Comparison of ENCODE assay signal across 20 cellular contexts in the genomic region with DNA sequence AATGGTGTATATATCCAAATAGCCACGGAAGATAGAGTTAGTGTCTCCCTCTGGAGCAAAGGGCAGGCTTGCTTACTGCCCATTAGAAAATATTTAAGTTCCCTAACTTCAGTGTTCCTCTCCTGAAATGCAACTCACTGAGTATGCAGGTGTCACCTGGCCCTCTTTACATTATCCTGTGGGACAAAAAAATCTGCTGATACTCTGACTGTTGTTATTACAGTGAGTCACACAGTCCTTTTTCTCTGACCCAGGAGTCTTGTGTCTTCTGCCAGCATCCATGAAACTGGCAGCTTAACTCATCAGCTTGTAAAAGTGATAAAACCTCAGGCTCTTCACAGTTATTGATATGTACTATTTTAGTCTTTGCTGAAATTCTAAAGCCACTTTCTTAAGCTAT. TPM values are rescaled to one million over a fixed set of nuclear protein-coding genes. Genes with fewer than 3 reads are reported as not detected.
DNase-seq lines count a peak whose midpoint lies in the region; ATAC-seq, FAIRE-seq and TF ChIP-seq lines count a peak whose summit lies in the region.
"Had no signal": no experiment of that assay in that cellular context is flagged by ENCODE, and none has a peak within 500 bp of the region (broad histone marks: within the 10 kb centered on the region; RNA-seq: fewer than 3 reads in every experiment).

No MANE protein-coding gene starts in this region.

- CTCF ChIA-PET in HEK293 (lab: Yijun Ruan, JAX) = interaction anchor here (4.7 kb wide), 1 partner anchor 52 kb away, joined by 27 read pairs; no protein-coding TSS in a partner anchor

- ATAC-seq in foreskin keratinocyte (peak; percentile 44), HG03460 (IDR thresholded peaks at IDR 0.05; ENCODE audit: unreplicated experiment) (no peak), left ventricle myocardium superior (no peak)
- ATAC-seq: CD8-positive, alpha-beta T cell; GM12878; K562 had no signal

- H3K4me1 ChIP-seq in HEK293 (ENCODE audit: control insufficient read depth, insufficient read depth, low read length) (0 out of 2 replicates have a peak, but pooled peaks cover 3% of the 10 kb centered on the region), foreskin keratinocyte (no peaks in the 10 kb centered on the region)
- H3K4me1 ChIP-seq: BLaER1 treated with 17β-estradiol and CSF1 and Interleukin-3, amounts not matched to agents 10 nM and 100 nM had no signal

- H3K4me3 ChIP-seq in HEK293 (ENCODE audit: low read depth, low read length) (no peak overlapping the region), bronchial epithelial cell (ENCODE audit: low read depth, low read length) (no peak overlapping the region)
- H3K4me3 ChIP-seq: BLaER1 treated with 17β-estradiol and CSF1 and Interleukin-3, amounts not matched to agents 10 nM and 100 nM; GM12878; K562 had no signal

- intact Hi-C loops in left ventricle myocardium superior (cut with micrococcal nuclease) = no loop called here

- in situ Hi-C loops in Caki2 (cut with HindIII; ENCODE audit: low pct_unique_long_range_greater_than_20kb, low sequenced_read_pairs) = no loop called here

- H3K36me3 ChIP-seq in HEK293 (ENCODE audit: control insufficient read depth in 2 of 2, insufficient read depth in 1 of 2, low read length in 2 of 2) (no peaks in the 10 kb centered on the region), bronchial epithelial cell (ENCODE audit: control insufficient read depth, insufficient read depth, low read length) (no peaks in the 10 kb centered on the region)
- H3K36me3 ChIP-seq: BLaER1 treated with 17β-estradiol and CSF1 and Interleukin-3, amounts not matched to agents 10 nM and 100 nM had no signal

- no peak for FAIRE-seq in bronchial epithelial cell (lab: Jason Lieb, UNC)
- FAIRE-seq: D721Med, GM12878, GM19239, H1, HTR-8/SVneo, K562 had no signal

- H3K9me3 ChIP-seq in HEK293 (ENCODE audit: control insufficient read depth, insufficient read depth, low read depth, low read length) = no peaks in the 10 kb centered on the region; the same call in 1 of the 2 replicates

- H3K27ac ChIP-seq in HEK293 (ENCODE audit: extremely low read depth, low read depth, low read length) (no peak overlapping the region), foreskin keratinocyte (no peak overlapping the region)
- H3K27ac ChIP-seq: BLaER1 treated with 17β-estradiol and CSF1 and Interleukin-3, amounts not matched to agents 10 nM and 100 nM; HL-60 had no signal

- DNase-seq in Caki2 (ENCODE audit: low read depth) (peak; percentile 3), bronchial epithelial cell (ENCODE audit: low read depth) (peak; percentile 7), foreskin keratinocyte (no peak), left ventricle myocardium superior (no peak)
- no peak for DNase-seq in activated CD4-positive, alpha-beta T cell treated with anti-CD3 and anti-CD28 coated beads for 4 hours
- DNase-seq: CD8-positive, alpha-beta T cell; DMS79 treated with DMSO at 0.1 percent for 48 hours; EL; H9; IMR-90 had no signal

- POLR2A ChIA-PET in HEK293 (lab: Yijun Ruan, JAX) = no interaction called here

- TF ChIP-seq CTCF in HEK293 (tag by site-specific recombination; IDR thresholded peaks at IDR 0.05) (no peak), bronchial epithelial cell (IDR thresholded peaks at IDR 0.05; ENCODE audit: insufficient read depth, low read length, severe bottlenecking) (no peak), foreskin keratinocyte (conservative IDR thresholded peaks at IDR 0.05) (no peak)

- H3K27me3 ChIP-seq in bronchial epithelial cell (ENCODE audit: control insufficient read depth, insufficient read depth, low read length) (no peaks in the 10 kb centered on the region), foreskin keratinocyte (peaks cover 23% of the 10 kb centered on the region)
- H3K27me3 ChIP-seq: BLaER1 treated with 17β-estradiol and CSF1 and Interleukin-3, amounts not matched to agents 10 nM and 100 nM had no signal

TF ChIP-seq in HEK293, 187 proteins besides CTCF, POLR2A, EP300 and RAD21:
- TF ChIP-seq SETDB1 (IDR thresholded peaks at IDR 0.05; ENCODE audit: insufficient read length, low read length) (peak; percentile 10), REPIN1 (tag by site-specific recombination; IDR thresholded peaks at IDR 0.05; ENCODE audit: low read depth) (no peak), GLI4 (tag by site-specific recombination; IDR thresholded peaks at IDR 0.05) (no peak), MEIS1 (CRISPR knock-in tag; IDR thresholded peaks at IDR 0.05; ENCODE audit: borderline replicate concordance) (no peak), KLF10 (tag by site-specific recombination; IDR thresholded peaks at IDR 0.05) (no peak)
- TF ChIP-seq, protein P1, sequence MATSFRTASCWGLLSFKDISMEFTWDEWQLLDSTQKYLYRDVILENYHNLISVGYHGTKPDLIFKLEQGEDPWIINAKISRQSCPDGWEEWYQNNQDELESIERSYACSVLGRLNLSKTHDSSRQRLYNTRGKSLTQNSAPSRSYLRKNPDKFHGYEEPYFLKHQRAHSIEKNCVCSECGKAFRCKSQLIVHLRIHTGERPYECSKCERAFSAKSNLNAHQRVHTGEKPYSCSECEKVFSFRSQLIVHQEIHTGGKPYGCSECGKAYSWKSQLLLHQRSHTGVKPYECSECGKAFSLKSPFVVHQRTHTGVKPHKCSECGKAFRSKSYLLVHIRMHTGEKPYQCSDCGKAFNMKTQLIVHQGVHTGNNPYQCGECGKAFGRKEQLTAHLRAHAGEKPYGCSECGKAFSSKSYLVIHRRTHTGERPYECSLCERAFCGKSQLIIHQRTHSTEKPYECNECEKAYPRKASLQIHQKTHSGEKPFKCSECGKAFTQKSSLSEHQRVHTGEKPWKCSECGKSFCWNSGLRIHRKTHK (tag by site-specific recombination; IDR thresholded peaks at IDR 0.05) = no peak

RNA-seq across cellular contexts. Expression of a gene that starts 42.2 kb away (rescaled TPM):
- total RNA-seq in Caki2 (2014; rRNA removed; shearing (Covaris generic); ENCODE audit: low replicate concordance) = not detected in 2 replicates
- total RNA-seq in bronchial epithelial cell (under 0.01 TPM in 1 of 2 replicates, not detected in the other), foreskin keratinocyte (0.24 and 0.53 TPM in 2 replicates), left ventricle myocardium superior (not detected)
- polyA plus RNA-seq in foreskin keratinocyte = 0.16 and 0.56 TPM in 2 replicates
- total RNA-seq: CD8-positive, alpha-beta T cell had no signal

Comparison
In these comparisons a context has a peak if more than half of its experiments do, and no peak if none do; other contexts are left out.
1. DNase-seq: peak in Caki2 (single experiment) and bronchial epithelial cell (single experiment); none in foreskin keratinocyte (0 of 2), activated CD4-positive, alpha-beta T cell treated with anti-CD3 and anti-CD28 coated beads for 4 hours (0 of 2) and left ventricle myocardium superior (single experiment).